ENCODE assay signal across 27 cellular contexts in genomic region chr11:65657426-65657825, GRCh38. TPM values are rescaled to one million over a fixed set of nuclear protein-coding genes. Genes with fewer than 3 reads are reported as not detected.
DNase-seq lines count a peak whose midpoint lies in the region; ATAC-seq, FAIRE-seq and TF ChIP-seq lines count a peak whose summit lies in the region.
"Had no signal": no experiment of that assay in that cellular context is flagged by ENCODE, and none has a peak within 500 bp of the region (broad histone marks: within the 10 kb centered on the region; RNA-seq: fewer than 3 reads in every experiment).

No MANE protein-coding gene starts in this region.

- TF ChIP-seq CTCF in CD4-positive, alpha-beta T cell (IDR thresholded peaks at IDR 0.05): no peak

- FAIRE-seq in GM12892 (lab: Jason Lieb, UNC): no peak
- FAIRE-seq: astrocyte, RCC 7860 had no signal

- peaks cover 34 to 43% of the 10 kb centered on the region in 2 donors for H3K4me1 ChIP-seq in naive thymus-derived CD4-positive, alpha-beta T cell (ENCODE audit: control insufficient read depth in 2 of 2, insufficient read depth in 2 of 2, low read length in 2 of 2)

- no peak overlapping the region for H3K4me3 ChIP-seq in naive thymus-derived CD4-positive, alpha-beta T cell (ENCODE audit: low read length)
- H3K4me3 ChIP-seq: lung, right atrium auricular region, tibial nerve had no signal

- H3K4me1 Mint-ChIP-seq in CD4-positive, alpha-beta T cell (ENCODE audit: low read depth): peaks cover 66% of the 10 kb centered on the region
- peaks cover 38 to 74% (median 62%) of the 10 kb centered on the region in 7 donors for H3K4me1 Mint-ChIP-seq in naive thymus-derived CD4-positive, alpha-beta T cell

- CTCF ChIA-PET in CD4-positive, alpha-beta T cell (lab: Charles Lee): no interaction called here
- CTCF ChIA-PET in naive thymus-derived CD4-positive, alpha-beta T cell (lab: Charles Lee): interaction anchor here (0.7 to 1.2 kb wide), 2 partner anchors 31 to 35 kb away, joined by 4 read pairs; no protein-coding TSS in a partner anchor

- TF ChIP-seq POLR2A in GM12892 (IDR thresholded peaks at IDR 0.05; ENCODE audit: low read depth, low read length): no peak

- peaks cover 83% of the 10 kb centered on the region for H3K36me3 Mint-ChIP-seq in CD4-positive, alpha-beta T cell (ENCODE audit: low read depth)
- H3K36me3 Mint-ChIP-seq in naive thymus-derived CD4-positive, alpha-beta T cell: peaks cover 18 to 41% (median 31%) of the 10 kb centered on the region in 5 donors

- peak overlapping the region; percentile 60 for H3K4me3 Mint-ChIP-seq in CD4-positive, alpha-beta T cell
- no peak overlapping the region for H3K4me3 Mint-ChIP-seq in naive thymus-derived CD4-positive, alpha-beta T cell
- H3K4me3 Mint-ChIP-seq: activated B cell treated with CpG ODN at 0.5 μM for 24 hours; stimulated activated naive CD8-positive, alpha-beta T cell treated with anti-CD3 and anti-CD28 coated beads, Interleukin-15, amount 100 ng/mL, for 72 hours had no signal

- ATAC-seq in CD4-positive, alpha-beta T cell (ENCODE audit: poor library complexity): no peak
- no peak for ATAC-seq in naive thymus-derived CD4-positive, alpha-beta T cell
- ATAC-seq in HG02678 (IDR thresholded peaks at IDR 0.05; ENCODE audit: unreplicated experiment): no peak
- ATAC-seq: esophagus mucosa; HCT116; stimulated activated naive CD8-positive, alpha-beta T cell treated with anti-CD3 and anti-CD28 coated beads, Interleukin-15, amount 100 ng/mL, for 72 hours had no signal

- no peaks in the 10 kb centered on the region for H3K27me3 ChIP-seq in CD4-positive, alpha-beta T cell (ENCODE audit: control insufficient read depth, insufficient read depth, low read length)
- no peaks in the 10 kb centered on the region for H3K27me3 ChIP-seq in naive thymus-derived CD4-positive, alpha-beta T cell (ENCODE audit: control insufficient read depth in 2 of 2, insufficient read depth in 2 of 2, low read length in 2 of 2)
- H3K27me3 ChIP-seq: right atrium auricular region, tibial nerve had no signal

- peaks cover 32 to 81% (median 38%) of the 10 kb centered on the region in 3 experiments for H3K36me3 ChIP-seq in naive thymus-derived CD4-positive, alpha-beta T cell (ENCODE audit: control insufficient read depth in 2 of 3, insufficient read depth in 3 of 3, low read length in 3 of 3)

- intact Hi-C loops in CD4-positive, alpha-beta T cell (cut with DNase I, micrococcal nuclease): no loop called here
- intact Hi-C loops in naive thymus-derived CD4-positive, alpha-beta T cell (cut with micrococcal nuclease): no loop called here

- POLR2A ChIA-PET in CD4-positive, alpha-beta T cell (lab: Charles Lee): interaction anchor here (1.2 to 11.7 kb wide), 2 partner anchors 17 to 42 kb away, joined by 7 to 244 read pairs; partner anchors contain the start of genes PCNX3 and SIPA1
- POLR2A ChIA-PET in naive thymus-derived CD4-positive, alpha-beta T cell (lab: Charles Lee): interaction anchor here (0.7 to 11.6 kb wide), 4 partner anchors 9 to 42 kb away, joined by 4 to 227 read pairs (median 6); partner anchors contain the start of genes PCNX3 and SIPA1

- no peak overlapping the region for H3K27ac ChIP-seq in CD4-positive, alpha-beta T cell (ENCODE audit: low read depth, low read length)
- H3K27ac ChIP-seq in naive thymus-derived CD4-positive, alpha-beta T cell (ENCODE audit: low read depth, low read length): no peak overlapping the region
- H3K27ac ChIP-seq: right atrium auricular region, tibial nerve had no signal

- H3K9me3 Mint-ChIP-seq in CD4-positive, alpha-beta T cell: no peaks in the 10 kb centered on the region
- H3K9me3 Mint-ChIP-seq in naive thymus-derived CD4-positive, alpha-beta T cell: peaks cover 0 to 6% (median 0%) of the 10 kb centered on the region in 11 donors
- H3K9me3 Mint-ChIP-seq: activated B cell treated with CpG ODN at 0.5 μM for 24 hours; stimulated activated naive CD8-positive, alpha-beta T cell treated with anti-CD3 and anti-CD28 coated beads, Interleukin-15, amount 100 ng/mL, for 72 hours had no signal

- H3K27me3 Mint-ChIP-seq in CD4-positive, alpha-beta T cell: no peaks in the 10 kb centered on the region
- H3K27me3 Mint-ChIP-seq in naive thymus-derived CD4-positive, alpha-beta T cell: no peaks in the 10 kb centered on the region
- H3K27me3 Mint-ChIP-seq: activated B cell treated with CpG ODN at 0.5 μM for 24 hours; stimulated activated naive CD8-positive, alpha-beta T cell treated with anti-CD3 and anti-CD28 coated beads, Interleukin-15, amount 100 ng/mL, for 72 hours had no signal

- peak overlapping the region; percentile 77 for H3K27ac Mint-ChIP-seq in CD4-positive, alpha-beta T cell
- peak overlapping the region in 7 of 9 donors; percentile 8 to 65 (median 52) for H3K27ac Mint-ChIP-seq in naive thymus-derived CD4-positive, alpha-beta T cell
- H3K27ac Mint-ChIP-seq: activated B cell treated with CpG ODN at 0.5 μM for 24 hours had no signal

- DNase-seq in CD4-positive, alpha-beta T cell: no peak
- DNase-seq in GM12892 (ENCODE audit: insufficient read length) (peak; percentile 3), astrocyte of the hippocampus (ENCODE audit: low read depth, low spot score) (peak; percentile 0), inferior parietal cortex (ENCODE audit: extremely low spot score) (no peak), MV-4-11 (lab: John Stamatoyannopoulos, UW) (no peak)
- DNase-seq in naive thymus-derived CD4-positive, alpha-beta T cell: no peak
- DNase-seq: activated B cell treated with CpG ODN at 0.5 μM for 24 hours; activated effector memory CD4-positive, alpha-beta T cell treated with Interleukin-2 at 50 U/mL for 16 hours; cerebellar nuclear complex; COR-L47; DMS79 treated with DMSO at 0.1 percent for 48 hours; effector CD4-positive, alpha-beta T cell; foreskin melanocyte; KG1; NCI-H1694 treated with DMSO at 0.1 percent for 48 hours; NCI-H526; stimulated activated CD4-positive, alpha-beta T cell treated with anti-CD3 and anti-CD28 coated beads, Interleukin-4, amount 100 ng/mL, for 24 hours; stimulated activated naive CD8-positive, alpha-beta T cell treated with anti-CD3 and anti-CD28 coated beads, Interleukin-15, amount 100 ng/mL, for 72 hours; T-helper 9 cell had no signal

- no peaks in the 10 kb centered on the region for H3K9me3 ChIP-seq in CD4-positive, alpha-beta T cell (ENCODE audit: control insufficient read depth, low read length)
- H3K9me3 ChIP-seq in naive thymus-derived CD4-positive, alpha-beta T cell (ENCODE audit: control insufficient read depth in 2 of 3, low read length in 3 of 3): no peaks in the 10 kb centered on the region
- H3K9me3 ChIP-seq: right atrium auricular region, tibial nerve had no signal

RNA-seq across cellular contexts. Expression of gene RELA, which starts 5.3 kb away (rescaled TPM):
- total RNA-seq in CD4-positive, alpha-beta T cell: 100 to 1,000 TPM; 379 to 382 TPM
- polyA plus RNA-seq in GM12892 (2012; ENCODE audit: missing spikeins): 28.2 TPM
- 100 to 1,000 TPM; 106 to 303 (median 165) TPM for total RNA-seq in naive thymus-derived CD4-positive, alpha-beta T cell
- polyA plus RNA-seq in naive thymus-derived CD4-positive, alpha-beta T cell: 10 to 100 TPM; 54.6 to 73.0 TPM

RNA-seq across cellular contexts. Expression of gene SIPA1, which starts 19.5 kb away (rescaled TPM):
- 100 to 1,000 TPM; 272 to 298 TPM for total RNA-seq in CD4-positive, alpha-beta T cell
- polyA plus RNA-seq in GM12892 (2012; ENCODE audit: missing spikeins): 26.0 TPM
- total RNA-seq in naive thymus-derived CD4-positive, alpha-beta T cell: 100 to 1,000 TPM; 145 to 249 (median 198) TPM
- 100 to 1,000 TPM in 1 of 2 donors, 10 to 100 TPM in 1; 90.3 to 184 TPM for polyA plus RNA-seq in naive thymus-derived CD4-positive, alpha-beta T cell

RNA-seq across cellular contexts. Expression of gene PCNX3, which starts 41.9 kb away (rescaled TPM):
- 10 to 100 TPM; 37.3 to 40.5 TPM for total RNA-seq in CD4-positive, alpha-beta T cell
- polyA plus RNA-seq in GM12892 (2012; ENCODE audit: missing spikeins): 7.8 TPM
- 10 to 100 TPM; 50.4 to 64.9 (median 56.6) TPM for total RNA-seq in naive thymus-derived CD4-positive, alpha-beta T cell
- polyA plus RNA-seq in naive thymus-derived CD4-positive, alpha-beta T cell: 1 to 10 TPM; 2.2 to 7.9 TPM

RNA-seq across cellular contexts. Expression of gene MAP3K11, which starts 43.4 kb away (rescaled TPM):
- total RNA-seq in CD4-positive, alpha-beta T cell: 10 to 100 TPM; 45.2 to 45.8 TPM
- 15.2 TPM for polyA plus RNA-seq in GM12892 (2012; ENCODE audit: missing spikeins)
- 10 to 100 TPM; 63.3 to 91.1 (median 88.2) TPM for total RNA-seq in naive thymus-derived CD4-positive, alpha-beta T cell
- polyA plus RNA-seq in naive thymus-derived CD4-positive, alpha-beta T cell: 10 to 100 TPM; 12.1 to 21.6 TPM

RNA-seq across cellular contexts. Expression of gene KAT5, which starts 54.6 kb away (rescaled TPM):
- 10 to 100 TPM; 90.9 to 99.6 TPM for total RNA-seq in CD4-positive, alpha-beta T cell
- 29.7 TPM for polyA plus RNA-seq in GM12892 (2012; ENCODE audit: missing spikeins)
- total RNA-seq in naive thymus-derived CD4-positive, alpha-beta T cell: 100 to 1,000 TPM in 4 of 5 experiments, 10 to 100 TPM in 1; 68.6 to 133 (median 113) TPM
- 10 to 100 TPM; 36.8 to 56.8 TPM for polyA plus RNA-seq in naive thymus-derived CD4-positive, alpha-beta T cell

Comparison
In these comparisons a context has a peak if more than half of its experiments do, and no peak if none do; other contexts are left out.
1. DNase-seq: peak in GM12892 (single experiment) and astrocyte of the hippocampus (single experiment); none in CD4-positive, alpha-beta T cell (0 of 10), naive thymus-derived CD4-positive, alpha-beta T cell (0 of 9), inferior parietal cortex (single experiment) and MV-4-11 (single experiment).